ENCODE assay signal across 2 cellular contexts in the genomic region with DNA sequence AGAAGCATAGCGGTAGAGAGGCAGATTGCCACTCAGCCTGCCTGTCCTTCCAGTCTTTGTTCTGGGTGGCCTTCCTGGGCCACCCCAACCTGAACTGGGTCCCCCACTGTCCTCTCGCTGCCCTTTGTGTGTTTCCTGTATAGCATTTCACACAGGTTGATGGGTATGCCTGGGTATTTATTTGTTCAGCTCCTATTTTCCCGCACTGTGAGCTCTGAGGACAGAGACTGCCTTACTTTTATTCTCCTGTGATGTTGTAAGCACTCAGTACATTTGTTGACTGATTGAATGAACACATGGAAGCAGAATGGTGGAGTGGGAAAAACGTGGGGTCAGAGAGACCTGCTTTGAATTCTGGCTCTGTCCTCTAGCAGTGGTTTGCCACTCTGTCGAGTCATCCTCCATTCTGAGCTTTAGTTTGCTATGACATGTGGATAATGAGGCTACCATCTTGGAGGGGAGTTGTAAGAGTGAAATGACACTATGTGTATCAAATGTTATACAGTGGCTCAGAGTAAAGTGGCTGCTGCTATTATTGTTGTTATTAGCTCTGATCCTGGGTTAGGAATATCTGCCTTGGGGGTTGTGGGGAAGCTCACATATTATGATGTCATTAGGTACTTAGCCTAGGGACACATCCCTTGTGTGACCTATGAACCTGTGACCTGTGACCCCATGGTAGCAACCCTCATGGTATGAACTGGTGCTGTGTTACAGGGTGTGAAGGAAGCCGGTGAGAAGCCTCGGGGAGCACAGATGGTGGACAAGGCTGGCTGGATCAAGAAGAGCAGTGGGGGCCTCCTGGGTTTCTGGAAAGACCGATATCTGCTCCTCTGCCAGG.
TF ChIP-seq lines count a peak whose summit lies in the region.

No MANE protein-coding gene starts in this region.

TF ChIP-seq in HEK293, 187 proteins besides CTCF, POLR2A, EP300 and RAD21:
- peak; percentile 55; the same call in 1 of the 2 replicates for TF ChIP-seq ATF2 (tag by site-specific recombination; IDR thresholded peaks at IDR 0.05; ENCODE audit: low read depth)
- TF ChIP-seq, protein P1, sequence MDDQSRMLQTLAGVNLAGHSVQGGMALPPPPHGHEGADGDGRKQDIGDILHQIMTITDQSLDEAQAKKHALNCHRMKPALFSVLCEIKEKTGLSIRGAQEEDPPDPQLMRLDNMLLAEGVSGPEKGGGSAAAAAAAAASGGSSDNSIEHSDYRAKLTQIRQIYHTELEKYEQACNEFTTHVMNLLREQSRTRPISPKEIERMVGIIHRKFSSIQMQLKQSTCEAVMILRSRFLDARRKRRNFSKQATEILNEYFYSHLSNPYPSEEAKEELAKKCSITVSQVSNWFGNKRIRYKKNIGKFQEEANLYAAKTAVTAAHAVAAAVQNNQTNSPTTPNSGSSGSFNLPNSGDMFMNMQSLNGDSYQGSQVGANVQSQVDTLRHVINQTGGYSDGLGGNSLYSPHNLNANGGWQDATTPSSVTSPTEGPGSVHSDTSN (CRISPR knock-in tag; IDR thresholded peaks at IDR 0.05): no peak
- TF ChIP-seq YY2 (tag by site-specific recombination; IDR thresholded peaks at IDR 0.05): peak; percentile 22; the same call in 1 of the 2 replicates
- TF ChIP-seq ZNF341 (tag by site-specific recombination; IDR thresholded peaks at IDR 0.05; ENCODE audit: low read depth): no peak

TF ChIP-seq in H1, 55 proteins besides CTCF, POLR2A, EP300 and RAD21:
- no peak for TF ChIP-seq CHD2 (IDR thresholded peaks at IDR 0.05; ENCODE audit: low read length)
